1 cellular context compared by ENCODE assay signal in the genomic region with DNA sequence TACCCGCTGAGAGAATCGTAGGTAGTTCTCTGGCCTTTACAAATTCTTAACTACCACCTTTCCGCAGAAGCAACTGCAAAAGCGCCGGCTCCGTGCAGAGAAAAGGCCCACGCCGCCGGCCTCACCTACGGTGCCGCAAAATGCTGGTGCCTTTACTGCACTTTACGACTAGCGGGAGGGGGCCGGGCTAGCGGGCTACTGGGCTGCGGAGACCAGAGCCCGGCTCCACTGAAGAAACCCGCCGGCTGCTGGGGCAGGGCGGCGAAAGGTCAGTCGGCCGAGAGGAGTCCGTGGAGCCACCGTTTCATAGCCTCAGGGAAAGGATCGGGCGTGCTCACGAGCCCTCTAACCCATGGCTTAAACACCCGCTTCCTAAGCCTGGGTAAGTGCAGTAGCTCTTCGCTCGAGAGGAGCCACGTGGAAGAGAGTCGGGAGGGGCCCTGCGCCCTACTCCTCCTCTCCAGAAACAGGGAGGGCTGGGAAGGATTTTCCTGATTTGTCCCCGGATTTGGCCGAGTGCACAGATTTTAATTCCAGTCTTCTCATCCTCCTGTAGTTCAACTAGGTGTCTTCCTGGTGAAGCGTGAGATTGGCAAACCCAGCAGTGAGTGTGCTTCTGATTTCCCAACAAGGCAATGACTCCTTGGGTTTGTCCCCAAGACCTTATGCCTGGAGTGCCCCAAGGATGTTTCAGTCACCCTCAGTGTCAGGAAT.
TF ChIP-seq lines count a peak whose summit lies in the region.

A gene with protein sequence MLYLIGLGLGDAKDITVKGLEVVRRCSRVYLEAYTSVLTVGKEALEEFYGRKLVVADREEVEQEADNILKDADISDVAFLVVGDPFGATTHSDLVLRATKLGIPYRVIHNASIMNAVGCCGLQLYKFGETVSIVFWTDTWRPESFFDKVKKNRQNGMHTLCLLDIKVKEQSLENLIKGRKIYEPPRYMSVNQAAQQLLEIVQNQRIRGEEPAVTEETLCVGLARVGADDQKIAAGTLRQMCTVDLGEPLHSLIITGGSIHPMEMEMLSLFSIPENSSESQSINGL (minus strand): TSS at position 105 of the 714 bp plus-strand sequence. CDS start 341 bp downstream, outside the sequence.

TF ChIP-seq in HEK293, 187 proteins besides CTCF, POLR2A, EP300 and RAD21 (continued from another document and continues in another):
- TF ChIP-seq ZNF558 (tag by site-specific recombination; IDR thresholded peaks at IDR 0.05) (0 out of 2 replicates have a peak, but pooled peaks have one; percentile 26), KLF1 (tag by site-specific recombination; IDR thresholded peaks at IDR 0.05) (no peak), ZNF544 (tag by site-specific recombination; IDR thresholded peaks at IDR 0.05) (no peak), ZNF214 (tag by site-specific recombination; IDR thresholded peaks at IDR 0.05; ENCODE audit: borderline replicate concordance) (no peak), ZNF324 (tag by site-specific recombination; IDR thresholded peaks at IDR 0.05) (no peak; the same call in 1 of the 2 replicates), KLF16 (tag by site-specific recombination; IDR thresholded peaks at IDR 0.05) (peak; percentile 70; the same call in 1 of the 2 replicates), ZNF433 (tag by site-specific recombination; IDR thresholded peaks at IDR 0.05; ENCODE audit: low read depth) (no peak), TCF7L2 (IDR thresholded peaks at IDR 0.05; ENCODE audit: borderline replicate concordance, low read depth, low read length) (no peak), ZNF561 (tag by site-specific recombination; IDR thresholded peaks at IDR 0.05; ENCODE audit: borderline replicate concordance) (peak; percentile 49; the same call in 1 of the 2 replicates), ZNF677 (tag by site-specific recombination; IDR thresholded peaks at IDR 0.05) (no peak), ZSCAN16 (tag by site-specific recombination; IDR thresholded peaks at IDR 0.05) (no peak), BCL11A (tag by site-specific recombination; IDR thresholded peaks at IDR 0.05; ENCODE audit: low read depth) (no peak), FEZF1 (tag by site-specific recombination; IDR thresholded peaks at IDR 0.05) (peak; percentile 78), EGR2 (tag by site-specific recombination; IDR thresholded peaks at IDR 0.05; ENCODE audit: low read depth) (peak; percentile 8; the same call in 1 of the 2 replicates), ZNF2 (tag by site-specific recombination; IDR thresholded peaks at IDR 0.05) (0 out of 2 replicates have a peak, but pooled peaks have one; percentile 72), PRDM1 (tag by site-specific recombination; IDR thresholded peaks at IDR 0.05) (no peak), ZFP69B (tag by site-specific recombination; IDR thresholded peaks at IDR 0.05) (peak; percentile 82), ZNF426 (tag by site-specific recombination; IDR thresholded peaks at IDR 0.05) (no peak), ZNF747 (tag by site-specific recombination; IDR thresholded peaks at IDR 0.05) (no peak), ZNF548 (tag by site-specific recombination; IDR thresholded peaks at IDR 0.05) (no peak), OSR2 (tag by site-specific recombination; IDR thresholded peaks at IDR 0.05) (peak; percentile 81), ZNF501 (tag by site-specific recombination; IDR thresholded peaks at IDR 0.05) (peak; percentile 89), ZNF514 (tag by site-specific recombination; IDR thresholded peaks at IDR 0.05) (no peak), ZNF114 (tag by site-specific recombination; IDR thresholded peaks at IDR 0.05) (no peak)
- TF ChIP-seq, protein P1, sequence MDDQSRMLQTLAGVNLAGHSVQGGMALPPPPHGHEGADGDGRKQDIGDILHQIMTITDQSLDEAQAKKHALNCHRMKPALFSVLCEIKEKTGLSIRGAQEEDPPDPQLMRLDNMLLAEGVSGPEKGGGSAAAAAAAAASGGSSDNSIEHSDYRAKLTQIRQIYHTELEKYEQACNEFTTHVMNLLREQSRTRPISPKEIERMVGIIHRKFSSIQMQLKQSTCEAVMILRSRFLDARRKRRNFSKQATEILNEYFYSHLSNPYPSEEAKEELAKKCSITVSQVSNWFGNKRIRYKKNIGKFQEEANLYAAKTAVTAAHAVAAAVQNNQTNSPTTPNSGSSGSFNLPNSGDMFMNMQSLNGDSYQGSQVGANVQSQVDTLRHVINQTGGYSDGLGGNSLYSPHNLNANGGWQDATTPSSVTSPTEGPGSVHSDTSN (CRISPR knock-in tag; IDR thresholded peaks at IDR 0.05), result 0 out of 2 replicates have a peak, but pooled peaks have one; percentile 20
- TF ChIP-seq, protein P2, sequence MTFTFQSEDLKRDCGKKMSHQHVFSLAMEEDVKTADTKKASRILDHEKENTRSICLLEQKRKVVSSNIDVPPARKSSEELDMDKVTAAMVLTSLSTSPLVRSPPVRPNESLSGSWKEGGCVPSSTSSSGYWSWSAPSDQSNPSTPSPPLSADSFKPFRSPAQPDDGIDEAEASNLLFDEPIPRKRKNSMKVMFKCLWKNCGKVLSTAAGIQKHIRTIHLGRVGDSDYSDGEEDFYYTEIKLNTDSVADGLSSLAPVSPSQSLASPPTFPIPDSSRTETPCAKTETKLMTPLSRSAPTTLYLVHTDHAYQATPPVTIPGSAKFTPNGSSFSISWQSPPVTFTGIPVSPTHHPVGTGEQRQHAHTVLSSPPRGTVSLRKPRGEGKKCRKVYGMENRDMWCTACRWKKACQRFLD (tag by site-specific recombination; IDR thresholded peaks at IDR 0.05), result no peak
- TF ChIP-seq, protein P3, sequence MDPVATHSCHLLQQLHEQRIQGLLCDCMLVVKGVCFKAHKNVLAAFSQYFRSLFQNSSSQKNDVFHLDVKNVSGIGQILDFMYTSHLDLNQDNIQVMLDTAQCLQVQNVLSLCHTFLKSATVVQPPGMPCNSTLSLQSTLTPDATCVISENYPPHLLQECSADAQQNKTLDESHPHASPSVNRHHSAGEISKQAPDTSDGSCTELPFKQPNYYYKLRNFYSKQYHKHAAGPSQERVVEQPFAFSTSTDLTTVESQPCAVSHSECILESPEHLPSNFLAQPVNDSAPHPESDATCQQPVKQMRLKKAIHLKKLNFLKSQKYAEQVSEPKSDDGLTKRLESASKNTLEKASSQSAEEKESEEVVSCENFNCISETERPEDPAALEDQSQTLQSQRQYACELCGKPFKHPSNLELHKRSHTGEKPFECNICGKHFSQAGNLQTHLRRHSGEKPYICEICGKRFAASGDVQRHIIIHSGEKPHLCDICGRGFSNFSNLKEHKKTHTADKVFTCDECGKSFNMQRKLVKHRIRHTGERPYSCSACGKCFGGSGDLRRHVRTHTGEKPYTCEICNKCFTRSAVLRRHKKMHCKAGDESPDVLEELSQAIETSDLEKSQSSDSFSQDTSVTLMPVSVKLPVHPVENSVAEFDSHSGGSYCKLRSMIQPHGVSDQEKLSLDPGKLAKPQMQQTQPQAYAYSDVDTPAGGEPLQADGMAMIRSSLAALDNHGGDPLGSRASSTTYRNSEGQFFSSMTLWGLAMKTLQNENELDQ (tag by site-specific recombination; IDR thresholded peaks at IDR 0.05; ENCODE audit: low read depth), result no peak
- TF ChIP-seq, protein P4, sequence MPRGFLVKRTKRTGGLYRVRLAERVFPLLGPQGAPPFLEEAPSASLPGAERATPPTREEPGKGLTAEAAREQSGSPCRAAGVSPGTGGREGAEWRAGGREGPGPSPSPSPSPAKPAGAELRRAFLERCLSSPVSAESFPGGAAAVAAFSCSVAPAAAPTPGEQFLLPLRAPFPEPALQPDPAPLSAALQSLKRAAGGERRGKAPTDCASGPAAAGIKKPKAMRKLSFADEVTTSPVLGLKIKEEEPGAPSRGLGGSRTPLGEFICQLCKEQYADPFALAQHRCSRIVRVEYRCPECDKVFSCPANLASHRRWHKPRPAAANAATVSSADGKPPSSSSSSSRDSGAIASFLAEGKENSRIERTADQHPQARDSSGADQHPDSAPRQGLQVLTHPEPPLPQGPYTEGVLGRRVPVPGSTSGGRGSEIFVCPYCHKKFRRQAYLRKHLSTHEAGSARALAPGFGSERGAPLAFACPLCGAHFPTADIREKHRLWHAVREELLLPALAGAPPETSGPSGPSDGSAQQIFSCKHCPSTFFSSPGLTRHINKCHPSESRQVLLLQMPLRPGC (tag by site-specific recombination; IDR thresholded peaks at IDR 0.05), result no peak
- TF ChIP-seq, protein P5, sequence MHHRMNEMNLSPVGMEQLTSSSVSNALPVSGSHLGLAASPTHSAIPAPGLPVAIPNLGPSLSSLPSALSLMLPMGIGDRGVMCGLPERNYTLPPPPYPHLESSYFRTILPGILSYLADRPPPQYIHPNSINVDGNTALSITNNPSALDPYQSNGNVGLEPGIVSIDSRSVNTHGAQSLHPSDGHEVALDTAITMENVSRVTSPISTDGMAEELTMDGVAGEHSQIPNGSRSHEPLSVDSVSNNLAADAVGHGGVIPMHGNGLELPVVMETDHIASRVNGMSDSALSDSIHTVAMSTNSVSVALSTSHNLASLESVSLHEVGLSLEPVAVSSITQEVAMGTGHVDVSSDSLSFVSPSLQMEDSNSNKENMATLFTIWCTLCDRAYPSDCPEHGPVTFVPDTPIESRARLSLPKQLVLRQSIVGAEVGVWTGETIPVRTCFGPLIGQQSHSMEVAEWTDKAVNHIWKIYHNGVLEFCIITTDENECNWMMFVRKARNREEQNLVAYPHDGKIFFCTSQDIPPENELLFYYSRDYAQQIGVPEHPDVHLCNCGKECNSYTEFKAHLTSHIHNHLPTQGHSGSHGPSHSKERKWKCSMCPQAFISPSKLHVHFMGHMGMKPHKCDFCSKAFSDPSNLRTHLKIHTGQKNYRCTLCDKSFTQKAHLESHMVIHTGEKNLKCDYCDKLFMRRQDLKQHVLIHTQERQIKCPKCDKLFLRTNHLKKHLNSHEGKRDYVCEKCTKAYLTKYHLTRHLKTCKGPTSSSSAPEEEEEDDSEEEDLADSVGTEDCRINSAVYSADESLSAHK (tag by site-specific recombination; IDR thresholded peaks at IDR 0.05), result no peak
- TF ChIP-seq, protein P6, sequence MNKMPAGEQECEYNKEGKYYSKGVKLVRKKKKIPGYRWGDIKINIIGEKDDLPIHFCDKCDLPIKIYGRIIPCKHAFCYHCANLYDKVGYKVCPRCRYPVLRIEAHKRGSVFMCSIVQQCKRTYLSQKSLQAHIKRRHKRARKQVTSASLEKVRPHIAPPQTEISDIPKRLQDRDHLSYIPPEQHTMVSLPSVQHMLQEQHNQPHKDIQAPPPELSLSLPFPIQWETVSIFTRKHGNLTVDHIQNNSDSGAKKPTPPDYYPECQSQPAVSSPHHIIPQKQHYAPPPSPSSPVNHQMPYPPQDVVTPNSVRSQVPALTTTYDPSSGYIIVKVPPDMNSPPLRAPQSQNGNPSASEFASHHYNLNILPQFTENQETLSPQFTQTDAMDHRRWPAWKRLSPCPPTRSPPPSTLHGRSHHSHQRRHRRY (tag by site-specific recombination; IDR thresholded peaks at IDR 0.05), result no peak
- TF ChIP-seq, protein P7, sequence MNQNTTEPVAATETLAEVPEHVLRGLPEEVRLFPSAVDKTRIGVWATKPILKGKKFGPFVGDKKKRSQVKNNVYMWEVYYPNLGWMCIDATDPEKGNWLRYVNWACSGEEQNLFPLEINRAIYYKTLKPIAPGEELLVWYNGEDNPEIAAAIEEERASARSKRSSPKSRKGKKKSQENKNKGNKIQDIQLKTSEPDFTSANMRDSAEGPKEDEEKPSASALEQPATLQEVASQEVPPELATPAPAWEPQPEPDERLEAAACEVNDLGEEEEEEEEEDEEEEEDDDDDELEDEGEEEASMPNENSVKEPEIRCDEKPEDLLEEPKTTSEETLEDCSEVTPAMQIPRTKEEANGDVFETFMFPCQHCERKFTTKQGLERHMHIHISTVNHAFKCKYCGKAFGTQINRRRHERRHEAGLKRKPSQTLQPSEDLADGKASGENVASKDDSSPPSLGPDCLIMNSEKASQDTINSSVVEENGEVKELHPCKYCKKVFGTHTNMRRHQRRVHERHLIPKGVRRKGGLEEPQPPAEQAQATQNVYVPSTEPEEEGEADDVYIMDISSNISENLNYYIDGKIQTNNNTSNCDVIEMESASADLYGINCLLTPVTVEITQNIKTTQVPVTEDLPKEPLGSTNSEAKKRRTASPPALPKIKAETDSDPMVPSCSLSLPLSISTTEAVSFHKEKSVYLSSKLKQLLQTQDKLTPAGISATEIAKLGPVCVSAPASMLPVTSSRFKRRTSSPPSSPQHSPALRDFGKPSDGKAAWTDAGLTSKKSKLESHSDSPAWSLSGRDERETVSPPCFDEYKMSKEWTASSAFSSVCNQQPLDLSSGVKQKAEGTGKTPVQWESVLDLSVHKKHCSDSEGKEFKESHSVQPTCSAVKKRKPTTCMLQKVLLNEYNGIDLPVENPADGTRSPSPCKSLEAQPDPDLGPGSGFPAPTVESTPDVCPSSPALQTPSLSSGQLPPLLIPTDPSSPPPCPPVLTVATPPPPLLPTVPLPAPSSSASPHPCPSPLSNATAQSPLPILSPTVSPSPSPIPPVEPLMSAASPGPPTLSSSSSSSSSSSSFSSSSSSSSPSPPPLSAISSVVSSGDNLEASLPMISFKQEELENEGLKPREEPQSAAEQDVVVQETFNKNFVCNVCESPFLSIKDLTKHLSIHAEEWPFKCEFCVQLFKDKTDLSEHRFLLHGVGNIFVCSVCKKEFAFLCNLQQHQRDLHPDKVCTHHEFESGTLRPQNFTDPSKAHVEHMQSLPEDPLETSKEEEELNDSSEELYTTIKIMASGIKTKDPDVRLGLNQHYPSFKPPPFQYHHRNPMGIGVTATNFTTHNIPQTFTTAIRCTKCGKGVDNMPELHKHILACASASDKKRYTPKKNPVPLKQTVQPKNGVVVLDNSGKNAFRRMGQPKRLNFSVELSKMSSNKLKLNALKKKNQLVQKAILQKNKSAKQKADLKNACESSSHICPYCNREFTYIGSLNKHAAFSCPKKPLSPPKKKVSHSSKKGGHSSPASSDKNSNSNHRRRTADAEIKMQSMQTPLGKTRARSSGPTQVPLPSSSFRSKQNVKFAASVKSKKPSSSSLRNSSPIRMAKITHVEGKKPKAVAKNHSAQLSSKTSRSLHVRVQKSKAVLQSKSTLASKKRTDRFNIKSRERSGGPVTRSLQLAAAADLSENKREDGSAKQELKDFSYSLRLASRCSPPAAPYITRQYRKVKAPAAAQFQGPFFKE (tag by site-specific recombination; IDR thresholded peaks at IDR 0.05; ENCODE audit: borderline replicate concordance), result no peak
- TF ChIP-seq, protein P8, sequence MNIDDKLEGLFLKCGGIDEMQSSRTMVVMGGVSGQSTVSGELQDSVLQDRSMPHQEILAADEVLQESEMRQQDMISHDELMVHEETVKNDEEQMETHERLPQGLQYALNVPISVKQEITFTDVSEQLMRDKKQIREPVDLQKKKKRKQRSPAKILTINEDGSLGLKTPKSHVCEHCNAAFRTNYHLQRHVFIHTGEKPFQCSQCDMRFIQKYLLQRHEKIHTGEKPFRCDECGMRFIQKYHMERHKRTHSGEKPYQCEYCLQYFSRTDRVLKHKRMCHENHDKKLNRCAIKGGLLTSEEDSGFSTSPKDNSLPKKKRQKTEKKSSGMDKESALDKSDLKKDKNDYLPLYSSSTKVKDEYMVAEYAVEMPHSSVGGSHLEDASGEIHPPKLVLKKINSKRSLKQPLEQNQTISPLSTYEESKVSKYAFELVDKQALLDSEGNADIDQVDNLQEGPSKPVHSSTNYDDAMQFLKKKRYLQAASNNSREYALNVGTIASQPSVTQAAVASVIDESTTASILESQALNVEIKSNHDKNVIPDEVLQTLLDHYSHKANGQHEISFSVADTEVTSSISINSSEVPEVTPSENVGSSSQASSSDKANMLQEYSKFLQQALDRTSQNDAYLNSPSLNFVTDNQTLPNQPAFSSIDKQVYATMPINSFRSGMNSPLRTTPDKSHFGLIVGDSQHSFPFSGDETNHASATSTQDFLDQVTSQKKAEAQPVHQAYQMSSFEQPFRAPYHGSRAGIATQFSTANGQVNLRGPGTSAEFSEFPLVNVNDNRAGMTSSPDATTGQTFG (tag by site-specific recombination; IDR thresholded peaks at IDR 0.05; ENCODE audit: borderline replicate concordance), result no peak
